In the genomic region with DNA sequence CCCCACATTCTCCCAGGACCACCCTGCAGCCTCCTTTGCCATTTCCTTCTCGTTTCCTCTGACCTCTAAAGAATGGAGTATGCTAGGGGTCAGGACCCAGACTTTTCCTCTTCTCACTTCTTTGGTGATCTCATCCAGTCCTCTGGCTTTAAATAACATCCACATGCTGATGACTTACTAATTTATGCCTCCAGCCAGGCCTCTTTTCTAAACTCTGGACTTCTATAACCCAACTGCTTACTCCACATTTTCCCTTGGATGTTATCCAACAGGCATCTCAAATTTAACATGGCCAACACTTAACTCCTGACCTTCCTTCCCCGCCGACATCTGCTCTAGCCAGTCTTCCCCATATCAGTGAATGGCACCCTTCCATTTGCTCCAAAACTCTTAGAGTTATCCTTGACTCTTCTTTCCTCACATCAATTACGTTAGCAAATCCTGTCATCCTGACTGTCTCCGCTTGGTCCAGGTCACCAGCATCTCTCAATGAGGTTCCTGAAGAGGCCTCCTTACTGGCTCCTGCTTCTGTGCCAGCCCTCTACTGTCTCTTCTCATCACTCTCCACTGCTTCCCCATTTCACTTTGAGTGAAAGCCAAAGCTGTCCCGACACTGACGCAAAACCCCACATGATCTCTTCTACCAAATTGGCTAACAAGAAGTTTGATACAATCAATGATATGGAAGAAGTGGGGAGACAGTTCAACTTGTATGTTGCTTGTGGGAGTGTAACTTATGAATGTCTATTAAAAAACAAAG, we compare ENCODE assay signal across 12 cellular contexts. TPM values are rescaled to one million over a fixed set of nuclear protein-coding genes. Genes with fewer than 3 reads are reported as not detected.
DNase-seq lines count a peak whose midpoint lies in the region; ATAC-seq, FAIRE-seq and TF ChIP-seq lines count a peak whose summit lies in the region.
"Had no signal": no experiment of that assay in that cellular context is flagged by ENCODE, and none has a peak within 500 bp of the region (broad histone marks: within the 10 kb centered on the region; RNA-seq: fewer than 3 reads in every experiment).

No MANE protein-coding gene starts in this region.

- DNase-seq in HepG2 (ENCODE audit: low spot score) (no peak), cardiac fibroblast (ENCODE audit: low read depth in 2 of 2) (peak; percentile 51 to 77), medulla oblongata (ENCODE audit: extremely low spot score) (peak; percentile 70), NCI-H146 treated with DMSO at 0.1 percent for 48 hours (lab: John Stamatoyannopoulos, UW; ENCODE audit: unreplicated experiment) (no peak), T-helper 2 cell (no peak)
- DNase-seq: stimulated activated CD8-positive, alpha-beta memory T cell treated with anti-CD3 and anti-CD28 coated beads, Interleukin-4, amount 100 ng/mL, for 48 hours had no signal

- TF ChIP-seq CTCF in liver (IDR thresholded peaks at IDR 0.05; ENCODE audit: low read depth, low read length, missing input control) (no peak), HepG2 (CRISPR knock-in tag; IDR thresholded peaks at IDR 0.05) (no peak), cardiac fibroblast (IDR thresholded peaks at IDR 0.05; ENCODE audit: low read depth, low read length) (no peak)

- POLR2A ChIA-PET in HepG2 (lab: Yijun Ruan, JAX) = no interaction called here

- TF ChIP-seq RAD21 in liver (IDR thresholded peaks at IDR 0.05) = no peak
- TF ChIP-seq RAD21 in HepG2 (CRISPR knock-in tag; IDR thresholded peaks at IDR 0.05) = no peak

- ATAC-seq in HepG2 (no peak), GM21528 (IDR thresholded peaks at IDR 0.05; ENCODE audit: low FRiP score, unreplicated experiment) (no peak), HG02938 (IDR thresholded peaks at IDR 0.05; ENCODE audit: unreplicated experiment) (no peak)

- TF ChIP-seq EP300 in HepG2 (IDR thresholded peaks at IDR 0.05; ENCODE audit: low read depth in 2 of 2, low read length in 2 of 2) = no peak
- no peak for TF ChIP-seq EP300 in HepG2 (CRISPR knock-in tag; IDR thresholded peaks at IDR 0.05; ENCODE audit: borderline replicate concordance)

- H3K9ac ChIP-seq in liver (ENCODE audit: low read depth in 1 of 2, low read length in 2 of 2) (no peak overlapping the region), HepG2 (ENCODE audit: insufficient read depth, low read depth, low read length) (no peak overlapping the region)
- H3K9ac ChIP-seq: BLaER1 had no signal

- WGBS in liver = 63% methylated on average over 7 of the region's 7 CpGs
- 46% methylated on average over 7 of the region's 7 CpGs for WGBS in HepG2 (ENCODE audit: low lambda C conversion rate)

- H3K27me3 ChIP-seq in liver (ENCODE audit: control insufficient read depth in 4 of 4, insufficient read depth in 4 of 4, low read length in 3 of 4) (no peaks in the 10 kb centered on the region), HepG2 (ENCODE audit: control insufficient read depth in 1 of 2, insufficient read depth in 2 of 2, low read length in 2 of 2) (peaks cover 0 to 3% of the 10 kb centered on the region in 2 experiments; a peak in 1 of 5 replicates)
- H3K27me3 ChIP-seq: BLaER1 had no signal

- no peaks in the 10 kb centered on the region for H3K36me3 ChIP-seq in liver (ENCODE audit: control insufficient read depth in 4 of 4, insufficient read depth in 3 of 4, low read depth in 1 of 4, low read length in 3 of 4)
- H3K36me3 ChIP-seq in HepG2 (replicated peaks in 1 of 2; ENCODE audit: control insufficient read depth in 1 of 2, insufficient read depth in 2 of 2, low read length in 2 of 2) = no peaks in the 10 kb centered on the region

- H3K27ac ChIP-seq in liver (ENCODE audit: low read depth in 1 of 2, low read length in 2 of 2) (no peak overlapping the region), HepG2 (ENCODE audit: extremely low read length, insufficient read depth, low read length) (no peak overlapping the region)
- H3K27ac ChIP-seq: BLaER1, epithelial cell of prostate had no signal

- no peak overlapping the region for H2AFZ ChIP-seq in HepG2 (ENCODE audit: low read length)

- no peak overlapping the region for H3K4me3 ChIP-seq in liver (ENCODE audit: low read depth in 1 of 3, low read length in 3 of 3)
- no peak overlapping the region for H3K4me3 ChIP-seq in HepG2 (replicated peaks in 1 of 3; ENCODE audit: insufficient read depth in 1 of 3, low read depth in 2 of 3, low read length in 3 of 3)
- no peak overlapping the region for H3K4me3 ChIP-seq in cardiac fibroblast (replicated peaks in 1 of 2; ENCODE audit: low read depth in 2 of 2, low read length in 2 of 2)
- H3K4me3 ChIP-seq: BLaER1 had no signal

- BruUV-seq in HepG2 (replicated peaks; lab: Mats Ljungman, UMichigan) = no TSS peak

- H4K20me1 ChIP-seq in HepG2 (ENCODE audit: insufficient read depth, low read length) = no peaks in the 10 kb centered on the region
- H4K20me1 ChIP-seq: BLaER1 had no signal

- intact Hi-C loops in HepG2 (cut with micrococcal nuclease; ENCODE audit: unreplicated experiment) = no loop called here

- H3K4me1 ChIP-seq in liver (ENCODE audit: control insufficient read depth in 4 of 4, insufficient read depth in 4 of 4, low read length in 3 of 4) (no peaks in the 10 kb centered on the region), HepG2 (ENCODE audit: insufficient read depth, low read length) (no peaks in the 10 kb centered on the region)

- H3K79me2 ChIP-seq in HepG2 (ENCODE audit: insufficient read depth, low read length) = no peaks in the 10 kb centered on the region

- H3K9me3 ChIP-seq in liver (ENCODE audit: control insufficient read depth in 4 of 4, low read length in 3 of 4) (peaks cover 0 to 4% (median 0%) of the 10 kb centered on the region in 4 donors), HepG2 (ENCODE audit: low read length) (no peaks in the 10 kb centered on the region)

- in situ Hi-C loops in HepG2 (cut with HindIII; ENCODE audit: extremely low pct_ligation_motif_present, low pct_unique_long_range_greater_than_20kb) = no loop called here

- no peak for FAIRE-seq in HepG2 (lab: Jason Lieb, UNC)
- FAIRE-seq: GM18507 had no signal

- CTCF ChIA-PET in HepG2 (lab: Yijun Ruan, JAX; ENCODE audit: low intra/inter-chr PET ratio, low total read pairs) = no interaction called here

- no peak overlapping the region for H3K4me2 ChIP-seq in HepG2 (ENCODE audit: low read depth, low read length)
- H3K4me2 ChIP-seq: BLaER1 had no signal

- no peak for TF ChIP-seq POLR2A in HepG2 (IDR thresholded peaks at IDR 0.05; ENCODE audit: insufficient read depth in 1 of 2, low read depth in 2 of 2, low read length in 2 of 2)

RNA-seq across cellular contexts. Expression of gene TMBIM6, which starts 42.7 kb away (rescaled TPM):
- 100 to 1,000 TPM; 464 to 740 TPM for total RNA-seq in liver
- polyA plus RNA-seq in liver = 1,000 to 10,000 TPM in 1 of 2 donors, 100 to 1,000 TPM in 1; 687 to 1,207 TPM
- 220 and 412 TPM in 2 replicates for total RNA-seq in HepG2 (2016; rRNA removed; fragmentation: Illumina TruSeq; extraction: Trizol)
- 49.6 and 57.4 TPM in 2 replicates for total RNA-seq in HepG2 (2016; cell fraction: cytosol; rRNA removed; fragmentation: Illumina TruSeq; extraction: Trizol; ENCODE audit: low read depth)
- total RNA-seq in HepG2 (2016; cell fraction: insoluble cytoplasmic fraction; rRNA removed; fragmentation: Illumina TruSeq; extraction: Trizol) = 229 and 414 TPM in 2 replicates
- 85.8 and 89.3 TPM in 2 replicates for total RNA-seq in HepG2 (2016; cell fraction: membrane; rRNA removed; fragmentation: Illumina TruSeq; extraction: Trizol)
- 296 and 323 TPM in 2 replicates for total RNA-seq in HepG2 (2016; cell fraction: nucleus; rRNA removed; fragmentation: Illumina TruSeq; extraction: Trizol)
- 445 and 468 TPM in 2 replicates for polyA plus RNA-seq in HepG2 (2011; rRNA removed)
- polyA plus RNA-seq in HepG2 (2011; cell fraction: cytosol; rRNA removed) = 286 and 485 TPM in 2 replicates
- 231 and 241 TPM in 2 replicates for polyA plus RNA-seq in HepG2 (2011; cell fraction: nucleus; rRNA removed)
- 423 and 441 TPM in 2 replicates for polyA plus RNA-seq in HepG2 (2012)
- 62.2 and 68.0 TPM in 2 replicates for polyA plus RNA-seq in HepG2 (2016; cell fraction: cytosol; fragmentation: Illumina TruSeq; extraction: Trizol; ENCODE audit: low read depth)
- 213 and 227 TPM in 2 replicates for polyA plus RNA-seq in HepG2 (2016; cell fraction: insoluble cytoplasmic fraction; fragmentation: Illumina TruSeq; extraction: Trizol; ENCODE audit: low read depth)
- polyA plus RNA-seq in HepG2 (2016; cell fraction: membrane; fragmentation: Illumina TruSeq; extraction: Trizol; ENCODE audit: low read depth) = 53.8 and 54.1 TPM in 2 replicates
- 552 and 556 TPM in 2 replicates for polyA plus RNA-seq in HepG2 (2016; cell fraction: nucleus; fragmentation: Illumina TruSeq; extraction: Trizol; ENCODE audit: insufficient read depth, low read depth)
- polyA minus RNA-seq in HepG2 (2011; rRNA and poly(A)+ RNA removed; ENCODE audit: low replicate concordance) = 536 and 564 TPM in 2 replicates
- 151 and 170 TPM in 2 replicates for polyA minus RNA-seq in HepG2 (2011; cell fraction: cytosol; rRNA and poly(A)+ RNA removed)
- 151 and 168 TPM in 2 replicates for polyA minus RNA-seq in HepG2 (2011; cell fraction: nucleus; rRNA and poly(A)+ RNA removed)

RNA-seq across cellular contexts. Expression of gene NCKAP5L, which starts 44.1 kb away (rescaled TPM):
- 1 to 10 TPM; 3.1 to 6.8 TPM for total RNA-seq in liver
- 1 to 10 TPM; 2.9 to 5.2 TPM for polyA plus RNA-seq in liver
- total RNA-seq in HepG2 (2016; rRNA removed; fragmentation: Illumina TruSeq; extraction: Trizol) = 5.9 and 9.0 TPM in 2 replicates
- total RNA-seq in HepG2 (2016; cell fraction: cytosol; rRNA removed; fragmentation: Illumina TruSeq; extraction: Trizol; ENCODE audit: low read depth) = 3.1 and 3.3 TPM in 2 replicates
- total RNA-seq in HepG2 (2016; cell fraction: insoluble cytoplasmic fraction; rRNA removed; fragmentation: Illumina TruSeq; extraction: Trizol) = 5.1 and 8.3 TPM in 2 replicates
- 5.3 and 5.9 TPM in 2 replicates for total RNA-seq in HepG2 (2016; cell fraction: membrane; rRNA removed; fragmentation: Illumina TruSeq; extraction: Trizol)
- total RNA-seq in HepG2 (2016; cell fraction: nucleus; rRNA removed; fragmentation: Illumina TruSeq; extraction: Trizol) = 10.1 and 11.1 TPM in 2 replicates
- polyA plus RNA-seq in HepG2 (2011; rRNA removed) = 4.1 and 5.5 TPM in 2 replicates
- 1.7 and 3.1 TPM in 2 replicates for polyA plus RNA-seq in HepG2 (2011; cell fraction: cytosol; rRNA removed)
- polyA plus RNA-seq in HepG2 (2011; cell fraction: nucleus; rRNA removed) = 15.9 and 16.8 TPM in 2 replicates
- polyA plus RNA-seq in HepG2 (2012) = 4.7 and 6.8 TPM in 2 replicates
- 0.32 and 0.37 TPM in 2 replicates for polyA plus RNA-seq in HepG2 (2016; cell fraction: cytosol; fragmentation: Illumina TruSeq; extraction: Trizol; ENCODE audit: low read depth)
- 5.7 and 8.4 TPM in 2 replicates for polyA plus RNA-seq in HepG2 (2016; cell fraction: insoluble cytoplasmic fraction; fragmentation: Illumina TruSeq; extraction: Trizol; ENCODE audit: low read depth)
- polyA plus RNA-seq in HepG2 (2016; cell fraction: membrane; fragmentation: Illumina TruSeq; extraction: Trizol; ENCODE audit: low read depth) = 1.3 and 1.7 TPM in 2 replicates
- polyA plus RNA-seq in HepG2 (2016; cell fraction: nucleus; fragmentation: Illumina TruSeq; extraction: Trizol; ENCODE audit: insufficient read depth, low read depth) = 20.5 and 22.7 TPM in 2 replicates
- polyA minus RNA-seq in HepG2 (2011; rRNA and poly(A)+ RNA removed; ENCODE audit: low replicate concordance) = 10.1 and 13.6 TPM in 2 replicates
- 5.5 and 6.3 TPM in 2 replicates for polyA minus RNA-seq in HepG2 (2011; cell fraction: cytosol; rRNA and poly(A)+ RNA removed)
- 13.2 and 14.7 TPM in 2 replicates for polyA minus RNA-seq in HepG2 (2011; cell fraction: nucleus; rRNA and poly(A)+ RNA removed)

RNA-seq across cellular contexts. Expression of gene BCDIN3D, which starts 58.8 kb away (rescaled TPM):
- total RNA-seq in liver = 1 to 10 TPM; 1.7 to 4.4 TPM
- polyA plus RNA-seq in liver = 1 to 10 TPM; 2.0 to 2.2 TPM
- total RNA-seq in HepG2 (2016; rRNA removed; fragmentation: Illumina TruSeq; extraction: Trizol) = 1.8 and 2.5 TPM in 2 replicates
- 1.6 and 1.7 TPM in 2 replicates for total RNA-seq in HepG2 (2016; cell fraction: cytosol; rRNA removed; fragmentation: Illumina TruSeq; extraction: Trizol; ENCODE audit: low read depth)
- 2.2 and 3.0 TPM in 2 replicates for total RNA-seq in HepG2 (2016; cell fraction: insoluble cytoplasmic fraction; rRNA removed; fragmentation: Illumina TruSeq; extraction: Trizol)
- 2.1 and 3.4 TPM in 2 replicates for total RNA-seq in HepG2 (2016; cell fraction: membrane; rRNA removed; fragmentation: Illumina TruSeq; extraction: Trizol)
- 2.6 and 3.0 TPM in 2 replicates for total RNA-seq in HepG2 (2016; cell fraction: nucleus; rRNA removed; fragmentation: Illumina TruSeq; extraction: Trizol)
- 2.0 and 2.2 TPM in 2 replicates for polyA plus RNA-seq in HepG2 (2011; rRNA removed)
- polyA plus RNA-seq in HepG2 (2011; cell fraction: cytosol; rRNA removed) = 1.4 and 1.7 TPM in 2 replicates
- 1.3 and 2.3 TPM in 2 replicates for polyA plus RNA-seq in HepG2 (2011; cell fraction: nucleus; rRNA removed)
- 1.7 and 2.6 TPM in 2 replicates for polyA plus RNA-seq in HepG2 (2012)
- polyA plus RNA-seq in HepG2 (2016; cell fraction: cytosol; fragmentation: Illumina TruSeq; extraction: Trizol; ENCODE audit: low read depth) = 0.54 and 0.63 TPM in 2 replicates
- polyA plus RNA-seq in HepG2 (2016; cell fraction: insoluble cytoplasmic fraction; fragmentation: Illumina TruSeq; extraction: Trizol; ENCODE audit: low read depth) = 1.6 and 1.7 TPM in 2 replicates
- 0.76 and 1.1 TPM in 2 replicates for polyA plus RNA-seq in HepG2 (2016; cell fraction: membrane; fragmentation: Illumina TruSeq; extraction: Trizol; ENCODE audit: low read depth)
- 2.7 and 2.8 TPM in 2 replicates for polyA plus RNA-seq in HepG2 (2016; cell fraction: nucleus; fragmentation: Illumina TruSeq; extraction: Trizol; ENCODE audit: insufficient read depth, low read depth)
- 2.9 and 10.2 TPM in 2 replicates for polyA minus RNA-seq in HepG2 (2011; rRNA and poly(A)+ RNA removed; ENCODE audit: low replicate concordance)
- polyA minus RNA-seq in HepG2 (2011; cell fraction: cytosol; rRNA and poly(A)+ RNA removed) = 0.97 and 2.2 TPM in 2 replicates
- 2.8 and 3.5 TPM in 2 replicates for polyA minus RNA-seq in HepG2 (2011; cell fraction: nucleus; rRNA and poly(A)+ RNA removed)

Comparison
In these comparisons a context has a peak if more than half of its experiments do, and no peak if none do; other contexts are left out.
1. DNase-seq: peak in cardiac fibroblast (2 of 2) and medulla oblongata (single experiment); none in HepG2 (single experiment), NCI-H146 treated with DMSO at 0.1 percent for 48 hours (single experiment) and T-helper 2 cell (0 of 5).